Comparison of ENCODE assay signal across 22 cellular contexts in the genomic region with DNA sequence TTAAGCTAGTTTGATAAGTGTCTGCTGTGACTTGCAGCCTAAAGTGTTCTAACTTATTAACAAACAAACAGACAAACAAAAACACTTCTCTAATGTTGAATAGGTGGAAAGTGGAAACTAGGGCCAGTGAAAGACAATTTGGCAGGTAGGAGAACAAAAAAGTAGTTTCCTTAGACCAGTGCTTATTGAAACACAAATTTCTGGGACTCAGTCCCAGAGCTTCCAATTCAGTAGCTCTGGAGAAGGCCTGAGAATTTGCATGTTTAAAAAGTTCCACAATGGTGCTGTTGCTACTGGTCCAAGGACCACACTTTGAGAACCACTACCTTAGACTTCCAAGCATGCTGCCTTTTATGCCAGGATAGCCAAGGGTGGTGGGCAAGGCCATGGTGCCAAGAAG.
"Had no signal": no experiment of that assay in that cellular context is flagged by ENCODE, and none has a peak within 500 bp of the region (broad histone marks: within the 10 kb centered on the region; RNA-seq: fewer than 3 reads in every experiment).

No MANE protein-coding gene starts in this region.

- H3K9me3 Mint-ChIP-seq: dendritic cell treated with granulocyte-macrophage colony-stimulating factor and Interleukin-4, amounts not matched to agents 40 ng/mL and 50 ng/mL, for 4 days; naive thymus-derived CD4-positive, alpha-beta T cell had no signal

- H3K27me3 Mint-ChIP-seq: dendritic cell treated with granulocyte-macrophage colony-stimulating factor and Interleukin-4, amounts not matched to agents 40 ng/mL and 50 ng/mL, for 4 days had no signal

- H3K27ac Mint-ChIP-seq: dendritic cell treated with granulocyte-macrophage colony-stimulating factor and Interleukin-4, amounts not matched to agents 40 ng/mL and 50 ng/mL, for 4 days; naive thymus-derived CD4-positive, alpha-beta T cell; nephron progenitor cell; stimulated activated effector memory CD8-positive, alpha-beta T cell treated with anti-CD3 and anti-CD28 coated beads, Interleukin-12 subunit alpha, Interleukin-12 subunit beta, amount 100 ng/mL, for 72 hours had no signal

- DNase-seq: central memory CD4-positive, alpha-beta T cell; colonic mucosa; effector memory CD4-positive, alpha-beta T cell; erythroblast; gastrocnemius medialis; head of caudate nucleus; mesenchymal stem cell; naive thymus-derived CD4-positive, alpha-beta T cell; nephron progenitor cell; ovary; stimulated activated CD4-positive, alpha-beta T cell treated with anti-CD3 and anti-CD28 coated beads, Interleukin-2, amount 100 ng/mL, for 24 hours; stimulated activated CD4-positive, alpha-beta T cell treated with anti-CD3 and anti-CD28 coated beads, Interleukin-4, amount 100 ng/mL, for 24 hours; stimulated activated naive CD4-positive, alpha-beta T cell treated with Interleukin-2 at 50 U/mL for 16 hours; upper lobe of left lung had no signal

- H3K9me3 ChIP-seq: colonic mucosa, gastrocnemius medialis, ovary, thoracic aorta, tibial nerve, upper lobe of left lung had no signal

- H3K4me3 ChIP-seq: colonic mucosa, gastrocnemius medialis, lung, ovary, thoracic aorta, tibial nerve, upper lobe of left lung had no signal

- H3K4me1 ChIP-seq: colonic mucosa, tibial nerve, upper lobe of left lung had no signal

- H3K36me3 Mint-ChIP-seq: mesothelial cell of epicardium; naive thymus-derived CD4-positive, alpha-beta T cell; stimulated activated effector memory CD8-positive, alpha-beta T cell treated with anti-CD3 and anti-CD28 coated beads, Interleukin-12 subunit alpha, Interleukin-12 subunit beta, amount 100 ng/mL, for 72 hours had no signal

- H3K4me1 Mint-ChIP-seq: naive thymus-derived CD4-positive, alpha-beta T cell; stimulated activated effector memory CD8-positive, alpha-beta T cell treated with anti-CD3 and anti-CD28 coated beads, Interleukin-12 subunit alpha, Interleukin-12 subunit beta, amount 100 ng/mL, for 72 hours had no signal

- H3K27ac ChIP-seq: colonic mucosa, gastrocnemius medialis, ovary, thoracic aorta, tibial nerve, upper lobe of left lung had no signal

- H3K27me3 ChIP-seq: colonic mucosa, gastrocnemius medialis, ovary, tibial nerve, upper lobe of left lung had no signal

- ATAC-seq: gastrocnemius medialis; left lobe of liver; naive thymus-derived CD4-positive, alpha-beta T cell; sciatic nerve; stimulated activated effector memory CD8-positive, alpha-beta T cell treated with anti-CD3 and anti-CD28 coated beads, Interleukin-12 subunit alpha, Interleukin-12 subunit beta, amount 100 ng/mL, for 72 hours had no signal

- H3K4me3 Mint-ChIP-seq: dendritic cell treated with granulocyte-macrophage colony-stimulating factor and Interleukin-4, amounts not matched to agents 40 ng/mL and 50 ng/mL, for 4 days; mesothelial cell of epicardium; naive thymus-derived CD4-positive, alpha-beta T cell; nephron progenitor cell; stimulated activated effector memory CD8-positive, alpha-beta T cell treated with anti-CD3 and anti-CD28 coated beads, Interleukin-12 subunit alpha, Interleukin-12 subunit beta, amount 100 ng/mL, for 72 hours had no signal

- H3K36me3 ChIP-seq: colonic mucosa, gastrocnemius medialis, ovary, thoracic aorta, tibial nerve, upper lobe of left lung had no signal
